Comparison of ENCODE assay signal across 33 cellular contexts in genomic region chr6:167995731-167996151, GRCh38. TPM values are rescaled to one million over a fixed set of nuclear protein-coding genes. Genes with fewer than 3 reads are reported as not detected.
"Had no signal": no experiment of that assay in that cellular context is flagged by ENCODE, and none has a peak within 500 bp of the region (broad histone marks: within the 10 kb centered on the region; RNA-seq: fewer than 3 reads in every experiment).

No MANE protein-coding gene starts in this region.

- H3K36me3 ChIP-seq: breast epithelium, gastroesophageal sphincter, left ventricle myocardium inferior, ovary, prostate gland, sigmoid colon, thyroid gland, WERI-Rb-1 had no signal

- H3K4me2 ChIP-seq: hepatocyte had no signal

- DNase-seq: activated CD4-positive, alpha-beta T cell treated with anti-CD3 and anti-CD28 coated beads for 48 hours; activated CD4-positive, alpha-beta T cell treated with anti-CD3 and anti-CD28 coated beads, Interleukin-2, amount 50 U/mL, for 48 hours; activated naive CD4-positive, alpha-beta T cell; activated T-cell treated with anti-CD3 and anti-CD28 coated beads, Interleukin-2, amount 50 U/mL, for 48 hours; central memory CD4-positive, alpha-beta T cell; effector CD8-positive, alpha-beta T cell; left ventricle myocardium inferior; ovary; sigmoid colon; small intestine; stimulated activated CD4-positive, alpha-beta T cell treated with anti-CD3 and anti-CD28 coated beads, Interleukin-1b, Interleukin-23, amount 100 ng/mL, for 48 hours; stimulated activated CD4-positive, alpha-beta T cell treated with anti-CD3 and anti-CD28 coated beads, Interleukin-4, amount 100 ng/mL, for 4 hours; stimulated activated CD8-positive, alpha-beta memory T cell treated with anti-CD3 and anti-CD28 coated beads, Interleukin-4, amount 100 ng/mL, for 48 hours; stimulated activated naive CD8-positive, alpha-beta T cell treated with anti-CD3 and anti-CD28 coated beads, Interleukin-15, amount 100 ng/mL, for 72 hours; SW 1271; T-helper 9 cell; thyroid gland; WERI-Rb-1 had no signal

- H3K79me2 ChIP-seq: hepatocyte had no signal

- H3K27ac ChIP-seq: breast epithelium, gastroesophageal sphincter, hepatocyte, left ventricle myocardium inferior, ovary, prostate gland, sigmoid colon, thyroid gland, WERI-Rb-1 had no signal

- H3K4me1 Mint-ChIP-seq: naive thymus-derived CD8-positive, alpha-beta T cell; stimulated activated naive CD8-positive, alpha-beta T cell treated with anti-CD3 and anti-CD28 coated beads, Interleukin-15, amount 100 ng/mL, for 72 hours had no signal

- H3K9me3 Mint-ChIP-seq: dendritic cell treated with granulocyte-macrophage colony-stimulating factor and Interleukin-4, amounts not matched to agents 40 ng/mL and 50 ng/mL, for 4 days; T-helper 1 cell treated with Interleukin-12 subunit alpha and Interleukin-12 subunit beta and Interleukin-4 antibody, amounts not matched to agents 30 μg/mL and 1 μg/mL, for 36 hours had no signal

- H3K4me1 ChIP-seq: breast epithelium, gastroesophageal sphincter, prostate gland, sigmoid colon, thyroid gland had no signal

- H2AFZ ChIP-seq: hepatocyte had no signal

- H3K4me3 ChIP-seq: breast epithelium, gastroesophageal sphincter, hepatocyte, left ventricle myocardium inferior, ovary, prostate gland, sigmoid colon, thyroid gland had no signal

- ATAC-seq: activated CD4-positive, CD25-positive, alpha-beta regulatory T cell treated with anti-CD3 and anti-CD28 coated beads, Interleukin-2, amount 50 U/mL, for 24 hours; activated naive CD4-positive, alpha-beta T cell treated with anti-CD3 and anti-CD28 coated beads, Interleukin-2, amount 50 U/mL, for 72 hours; gastroesophageal sphincter; naive thymus-derived CD8-positive, alpha-beta T cell had no signal

- H3K36me3 Mint-ChIP-seq: activated naive CD4-positive, alpha-beta T cell treated with anti-CD3 and anti-CD28 coated beads, Interleukin-2, amount 50 U/mL, for 72 hours; stimulated activated memory B cell treated with anti-CD40 and anti-IgM and Interleukin-4, amounts not matched to agents 10 μg/mL and 1 μg/mL and 100 μg/mL, for 72 hours had no signal

- H3K27ac Mint-ChIP-seq: activated naive CD4-positive, alpha-beta T cell treated with anti-CD3 and anti-CD28 coated beads, Interleukin-2, amount 50 U/mL, for 72 hours; dendritic cell treated with granulocyte-macrophage colony-stimulating factor and Interleukin-4, amounts not matched to agents 40 ng/mL and 50 ng/mL, for 4 days; naive thymus-derived CD8-positive, alpha-beta T cell; stimulated activated memory B cell treated with anti-CD40 and anti-IgM and Interleukin-4, amounts not matched to agents 10 μg/mL and 1 μg/mL and 100 μg/mL, for 72 hours; stimulated activated naive CD8-positive, alpha-beta T cell treated with anti-CD3 and anti-CD28 coated beads, Interleukin-15, amount 100 ng/mL, for 72 hours; T-helper 1 cell treated with Interleukin-12 subunit alpha and Interleukin-12 subunit beta and Interleukin-4 antibody, amounts not matched to agents 30 μg/mL and 1 μg/mL, for 36 hours had no signal

- H3K27me3 Mint-ChIP-seq: dendritic cell treated with granulocyte-macrophage colony-stimulating factor and Interleukin-4, amounts not matched to agents 40 ng/mL and 50 ng/mL, for 4 days had no signal

- H3K9me3 ChIP-seq: breast epithelium, gastroesophageal sphincter, left ventricle myocardium inferior, ovary, prostate gland, sigmoid colon, thyroid gland had no signal

- H3K4me3 Mint-ChIP-seq: dendritic cell treated with granulocyte-macrophage colony-stimulating factor and Interleukin-4, amounts not matched to agents 40 ng/mL and 50 ng/mL, for 4 days; stimulated activated memory B cell treated with anti-CD40 and anti-IgM and Interleukin-4, amounts not matched to agents 10 μg/mL and 1 μg/mL and 100 μg/mL, for 72 hours; T-helper 1 cell treated with Interleukin-12 subunit alpha and Interleukin-12 subunit beta and Interleukin-4 antibody, amounts not matched to agents 30 μg/mL and 1 μg/mL, for 36 hours had no signal

- H3K27me3 ChIP-seq: breast epithelium, hepatocyte, ovary, thyroid gland had no signal

RNA-seq across cellular contexts. Expression of gene KIF25, which starts 1.7 kb away (rescaled TPM):
- total RNA-seq: activated naive CD4-positive, alpha-beta T cell treated with anti-CD3 and anti-CD28 coated beads, Interleukin-2, amount 50 U/mL, for 72 hours; epithelial cell of proximal tubule; fibroblast of villous mesenchyme; lung microvascular endothelial cell; naive thymus-derived CD8-positive, alpha-beta T cell; thyroid gland; ureter had no signal
- polyA plus RNA-seq: fibroblast of lung; hepatocyte; naive thymus-derived CD8-positive, alpha-beta T cell had no signal
